2 cellular contexts compared by ENCODE assay signal in genomic region chr9:71669265-71669975, GRCh38.
A peak's percentile ranks its signal among the peaks of the same experiment; 100 is the strongest.
TF ChIP-seq lines count a peak whose summit lies in the region.

No MANE protein-coding gene starts in this region.

TF ChIP-seq in WTC11, 78 proteins besides CTCF, POLR2A, EP300 and RAD21 (continued from another document):
- no peak for TF ChIP-seq NFATC4 (CRISPR knock-in tag; IDR thresholded peaks at IDR 0.05)
- no peak for TF ChIP-seq RELA (CRISPR knock-in tag; IDR thresholded peaks at IDR 0.05; ENCODE audit: borderline replicate concordance)
- TF ChIP-seq ETV6 (CRISPR knock-in tag; IDR thresholded peaks at IDR 0.05): no peak
- no peak for TF ChIP-seq MAX (CRISPR knock-in tag; IDR thresholded peaks at IDR 0.05)
- no peak for TF ChIP-seq PRRX2 (CRISPR knock-in tag; IDR thresholded peaks at IDR 0.05)
- TF ChIP-seq ZNF138 (CRISPR knock-in tag; conservative IDR thresholded peaks at IDR 0.05): no peak
- TF ChIP-seq TEAD1 (CRISPR knock-in tag; IDR thresholded peaks at IDR 0.05): no peak
- no peak for TF ChIP-seq AFF4 (CRISPR knock-in tag; IDR thresholded peaks at IDR 0.05; ENCODE audit: borderline replicate concordance)
- TF ChIP-seq ZBTB21 (CRISPR knock-in tag; IDR thresholded peaks at IDR 0.05; ENCODE audit: borderline replicate concordance): no peak
- no peak for TF ChIP-seq CBFB (CRISPR knock-in tag; IDR thresholded peaks at IDR 0.05; ENCODE audit: low read depth)
- no peak for TF ChIP-seq EMX1 (CRISPR knock-in tag; IDR thresholded peaks at IDR 0.05)
- no peak for TF ChIP-seq SP1 (CRISPR knock-in tag; conservative IDR thresholded peaks at IDR 0.05)
TF ChIP-seq in WTC11: peak in this region for 0.

TF ChIP-seq in liver, 16 proteins besides CTCF, POLR2A, EP300 and RAD21 (continued from another document):
- no peak for TF ChIP-seq FOXA2 (IDR thresholded peaks at IDR 0.05)
- no peak for TF ChIP-seq EGR1 (IDR thresholded peaks at IDR 0.05; ENCODE audit: low read depth in 2 of 2)
- no peak for TF ChIP-seq YY1 (IDR thresholded peaks at IDR 0.05)
- TF ChIP-seq HNF4A (conservative IDR thresholded peaks at IDR 0.05): peak; percentile 59 to 60
